In the genomic region with DNA sequence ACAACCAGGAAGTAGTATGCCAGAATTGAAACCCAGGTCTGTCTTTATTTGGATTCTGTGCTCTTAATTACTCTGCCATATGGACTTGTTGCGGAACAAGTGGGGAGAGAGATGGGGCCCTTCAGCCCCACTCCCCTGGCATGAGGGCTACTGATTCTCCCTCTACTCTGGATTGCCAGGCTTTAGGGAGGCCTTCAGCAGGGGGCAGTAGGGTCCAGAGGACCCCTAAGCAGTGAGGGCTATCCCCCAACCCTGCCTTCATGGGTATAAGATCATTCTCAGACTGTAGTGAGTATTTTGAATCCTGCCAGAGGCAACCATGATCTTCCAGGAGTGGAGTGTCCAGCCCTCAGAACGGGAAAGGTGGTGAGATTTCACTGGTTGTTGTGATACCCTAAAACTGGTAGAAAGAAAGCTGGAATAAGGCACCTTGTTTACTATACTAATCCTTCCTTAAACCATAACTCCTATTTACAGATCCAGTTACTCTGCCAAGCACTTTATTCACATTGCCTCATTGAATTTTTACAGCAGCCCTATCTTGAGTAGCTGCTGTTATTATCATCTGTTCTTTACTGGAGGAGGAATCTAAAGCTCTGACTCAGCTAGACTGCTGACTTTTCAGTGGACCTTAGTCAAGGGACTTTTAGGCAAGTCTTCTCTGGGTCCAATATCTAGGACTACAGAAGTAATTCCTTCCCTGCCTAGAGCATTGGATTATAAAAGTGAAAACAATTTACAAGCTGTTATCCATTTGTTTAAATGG, we compare ENCODE assay signal across 1 cellular context.
TF ChIP-seq lines count a peak whose summit lies in the region.

No MANE protein-coding gene starts in this region.

TF ChIP-seq in K562, 482 proteins besides CTCF, POLR2A, EP300 and RAD21 (continued from another document):
- TF ChIP-seq, protein P1, sequence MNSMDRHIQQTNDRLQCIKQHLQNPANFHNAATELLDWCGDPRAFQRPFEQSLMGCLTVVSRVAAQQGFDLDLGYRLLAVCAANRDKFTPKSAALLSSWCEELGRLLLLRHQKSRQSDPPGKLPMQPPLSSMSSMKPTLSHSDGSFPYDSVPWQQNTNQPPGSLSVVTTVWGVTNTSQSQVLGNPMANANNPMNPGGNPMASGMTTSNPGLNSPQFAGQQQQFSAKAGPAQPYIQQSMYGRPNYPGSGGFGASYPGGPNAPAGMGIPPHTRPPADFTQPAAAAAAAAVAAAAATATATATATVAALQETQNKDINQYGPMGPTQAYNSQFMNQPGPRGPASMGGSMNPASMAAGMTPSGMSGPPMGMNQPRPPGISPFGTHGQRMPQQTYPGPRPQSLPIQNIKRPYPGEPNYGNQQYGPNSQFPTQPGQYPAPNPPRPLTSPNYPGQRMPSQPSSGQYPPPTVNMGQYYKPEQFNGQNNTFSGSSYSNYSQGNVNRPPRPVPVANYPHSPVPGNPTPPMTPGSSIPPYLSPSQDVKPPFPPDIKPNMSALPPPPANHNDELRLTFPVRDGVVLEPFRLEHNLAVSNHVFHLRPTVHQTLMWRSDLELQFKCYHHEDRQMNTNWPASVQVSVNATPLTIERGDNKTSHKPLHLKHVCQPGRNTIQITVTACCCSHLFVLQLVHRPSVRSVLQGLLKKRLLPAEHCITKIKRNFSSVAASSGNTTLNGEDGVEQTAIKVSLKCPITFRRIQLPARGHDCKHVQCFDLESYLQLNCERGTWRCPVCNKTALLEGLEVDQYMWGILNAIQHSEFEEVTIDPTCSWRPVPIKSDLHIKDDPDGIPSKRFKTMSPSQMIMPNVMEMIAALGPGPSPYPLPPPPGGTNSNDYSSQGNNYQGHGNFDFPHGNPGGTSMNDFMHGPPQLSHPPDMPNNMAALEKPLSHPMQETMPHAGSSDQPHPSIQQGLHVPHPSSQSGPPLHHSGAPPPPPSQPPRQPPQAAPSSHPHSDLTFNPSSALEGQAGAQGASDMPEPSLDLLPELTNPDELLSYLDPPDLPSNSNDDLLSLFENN (IDR thresholded peaks at IDR 0.05; ENCODE audit: low read depth in 2 of 2, low read length in 2 of 2), result 0 out of 4 replicates have a peak, but pooled peaks of 1 of the 2 experiments have one; percentile 12
- TF ChIP-seq MIER1 (IDR thresholded peaks at IDR 0.05; ENCODE audit: low read depth) (no peak), STAT5A (IDR thresholded peaks at IDR 0.05; ENCODE audit: borderline replicate concordance, low read length) (no peak), THRAP3 (IDR thresholded peaks at IDR 0.05; ENCODE audit: borderline replicate concordance) (no peak), RBM15 (IDR thresholded peaks at IDR 0.05; ENCODE audit: insufficient read depth, low read length) (no peak), LARP7 (IDR thresholded peaks at IDR 0.05) (no peak), MCM3 (IDR thresholded peaks at IDR 0.05) (no peak), RBFOX2 (IDR thresholded peaks at IDR 0.05; ENCODE audit: low read depth, low read length) (no peak), ZNF766 (CRISPR knock-in tag; conservative IDR thresholded peaks at IDR 0.05) (no peak), DACH1 (IDR thresholded peaks at IDR 0.05; ENCODE audit: partially characterized antibody) (no peak), ZNF79 (CRISPR knock-in tag; IDR thresholded peaks at IDR 0.05; ENCODE audit: low read depth) (no peak), FUS (optimal IDR thresholded peaks at IDR 0.05; ENCODE audit: low read depth, low read length) (no peak)
- TF ChIP-seq, protein P2, sequence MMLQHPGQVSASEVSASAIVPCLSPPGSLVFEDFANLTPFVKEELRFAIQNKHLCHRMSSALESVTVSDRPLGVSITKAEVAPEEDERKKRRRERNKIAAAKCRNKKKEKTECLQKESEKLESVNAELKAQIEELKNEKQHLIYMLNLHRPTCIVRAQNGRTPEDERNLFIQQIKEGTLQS (IDR thresholded peaks at IDR 0.05), result no peak; the same call in 1 of the 2 replicates
- TF ChIP-seq, protein P2 (CRISPR knock-in tag; conservative IDR thresholded peaks at IDR 0.05), result no peak
- TF ChIP-seq, protein P3, sequence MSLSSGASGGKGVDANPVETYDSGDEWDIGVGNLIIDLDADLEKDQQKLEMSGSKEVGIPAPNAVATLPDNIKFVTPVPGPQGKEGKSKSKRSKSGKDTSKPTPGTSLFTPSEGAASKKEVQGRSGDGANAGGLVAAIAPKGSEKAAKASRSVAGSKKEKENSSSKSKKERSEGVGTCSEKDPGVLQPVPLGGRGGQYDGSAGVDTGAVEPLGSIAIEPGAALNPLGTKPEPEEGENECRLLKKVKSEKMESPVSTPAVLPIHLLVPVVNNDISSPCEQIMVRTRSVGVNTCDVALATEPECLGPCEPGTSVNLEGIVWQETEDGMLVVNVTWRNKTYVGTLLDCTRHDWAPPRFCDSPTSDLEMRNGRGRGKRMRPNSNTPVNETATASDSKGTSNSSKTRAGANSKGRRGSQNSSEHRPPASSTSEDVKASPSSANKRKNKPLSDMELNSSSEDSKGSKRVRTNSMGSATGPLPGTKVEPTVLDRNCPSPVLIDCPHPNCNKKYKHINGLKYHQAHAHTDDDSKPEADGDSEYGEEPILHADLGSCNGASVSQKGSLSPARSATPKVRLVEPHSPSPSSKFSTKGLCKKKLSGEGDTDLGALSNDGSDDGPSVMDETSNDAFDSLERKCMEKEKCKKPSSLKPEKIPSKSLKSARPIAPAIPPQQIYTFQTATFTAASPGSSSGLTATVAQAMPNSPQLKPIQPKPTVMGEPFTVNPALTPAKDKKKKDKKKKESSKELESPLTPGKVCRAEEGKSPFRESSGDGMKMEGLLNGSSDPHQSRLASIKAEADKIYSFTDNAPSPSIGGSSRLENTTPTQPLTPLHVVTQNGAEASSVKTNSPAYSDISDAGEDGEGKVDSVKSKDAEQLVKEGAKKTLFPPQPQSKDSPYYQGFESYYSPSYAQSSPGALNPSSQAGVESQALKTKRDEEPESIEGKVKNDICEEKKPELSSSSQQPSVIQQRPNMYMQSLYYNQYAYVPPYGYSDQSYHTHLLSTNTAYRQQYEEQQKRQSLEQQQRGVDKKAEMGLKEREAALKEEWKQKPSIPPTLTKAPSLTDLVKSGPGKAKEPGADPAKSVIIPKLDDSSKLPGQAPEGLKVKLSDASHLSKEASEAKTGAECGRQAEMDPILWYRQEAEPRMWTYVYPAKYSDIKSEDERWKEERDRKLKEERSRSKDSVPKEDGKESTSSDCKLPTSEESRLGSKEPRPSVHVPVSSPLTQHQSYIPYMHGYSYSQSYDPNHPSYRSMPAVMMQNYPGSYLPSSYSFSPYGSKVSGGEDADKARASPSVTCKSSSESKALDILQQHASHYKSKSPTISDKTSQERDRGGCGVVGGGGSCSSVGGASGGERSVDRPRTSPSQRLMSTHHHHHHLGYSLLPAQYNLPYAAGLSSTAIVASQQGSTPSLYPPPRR (CRISPR knock-in tag; IDR thresholded peaks at IDR 0.05; ENCODE audit: borderline replicate concordance), result no peak
- TF ChIP-seq, protein P4, sequence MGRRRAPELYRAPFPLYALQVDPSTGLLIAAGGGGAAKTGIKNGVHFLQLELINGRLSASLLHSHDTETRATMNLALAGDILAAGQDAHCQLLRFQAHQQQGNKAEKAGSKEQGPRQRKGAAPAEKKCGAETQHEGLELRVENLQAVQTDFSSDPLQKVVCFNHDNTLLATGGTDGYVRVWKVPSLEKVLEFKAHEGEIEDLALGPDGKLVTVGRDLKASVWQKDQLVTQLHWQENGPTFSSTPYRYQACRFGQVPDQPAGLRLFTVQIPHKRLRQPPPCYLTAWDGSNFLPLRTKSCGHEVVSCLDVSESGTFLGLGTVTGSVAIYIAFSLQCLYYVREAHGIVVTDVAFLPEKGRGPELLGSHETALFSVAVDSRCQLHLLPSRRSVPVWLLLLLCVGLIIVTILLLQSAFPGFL (CRISPR knock-in tag; IDR thresholded peaks at IDR 0.05), result no peak
- TF ChIP-seq, protein P5, sequence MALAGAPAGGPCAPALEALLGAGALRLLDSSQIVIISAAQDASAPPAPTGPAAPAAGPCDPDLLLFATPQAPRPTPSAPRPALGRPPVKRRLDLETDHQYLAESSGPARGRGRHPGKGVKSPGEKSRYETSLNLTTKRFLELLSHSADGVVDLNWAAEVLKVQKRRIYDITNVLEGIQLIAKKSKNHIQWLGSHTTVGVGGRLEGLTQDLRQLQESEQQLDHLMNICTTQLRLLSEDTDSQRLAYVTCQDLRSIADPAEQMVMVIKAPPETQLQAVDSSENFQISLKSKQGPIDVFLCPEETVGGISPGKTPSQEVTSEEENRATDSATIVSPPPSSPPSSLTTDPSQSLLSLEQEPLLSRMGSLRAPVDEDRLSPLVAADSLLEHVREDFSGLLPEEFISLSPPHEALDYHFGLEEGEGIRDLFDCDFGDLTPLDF (CRISPR knock-in tag; IDR thresholded peaks at IDR 0.05), result no peak
- TF ChIP-seq, protein P6, sequence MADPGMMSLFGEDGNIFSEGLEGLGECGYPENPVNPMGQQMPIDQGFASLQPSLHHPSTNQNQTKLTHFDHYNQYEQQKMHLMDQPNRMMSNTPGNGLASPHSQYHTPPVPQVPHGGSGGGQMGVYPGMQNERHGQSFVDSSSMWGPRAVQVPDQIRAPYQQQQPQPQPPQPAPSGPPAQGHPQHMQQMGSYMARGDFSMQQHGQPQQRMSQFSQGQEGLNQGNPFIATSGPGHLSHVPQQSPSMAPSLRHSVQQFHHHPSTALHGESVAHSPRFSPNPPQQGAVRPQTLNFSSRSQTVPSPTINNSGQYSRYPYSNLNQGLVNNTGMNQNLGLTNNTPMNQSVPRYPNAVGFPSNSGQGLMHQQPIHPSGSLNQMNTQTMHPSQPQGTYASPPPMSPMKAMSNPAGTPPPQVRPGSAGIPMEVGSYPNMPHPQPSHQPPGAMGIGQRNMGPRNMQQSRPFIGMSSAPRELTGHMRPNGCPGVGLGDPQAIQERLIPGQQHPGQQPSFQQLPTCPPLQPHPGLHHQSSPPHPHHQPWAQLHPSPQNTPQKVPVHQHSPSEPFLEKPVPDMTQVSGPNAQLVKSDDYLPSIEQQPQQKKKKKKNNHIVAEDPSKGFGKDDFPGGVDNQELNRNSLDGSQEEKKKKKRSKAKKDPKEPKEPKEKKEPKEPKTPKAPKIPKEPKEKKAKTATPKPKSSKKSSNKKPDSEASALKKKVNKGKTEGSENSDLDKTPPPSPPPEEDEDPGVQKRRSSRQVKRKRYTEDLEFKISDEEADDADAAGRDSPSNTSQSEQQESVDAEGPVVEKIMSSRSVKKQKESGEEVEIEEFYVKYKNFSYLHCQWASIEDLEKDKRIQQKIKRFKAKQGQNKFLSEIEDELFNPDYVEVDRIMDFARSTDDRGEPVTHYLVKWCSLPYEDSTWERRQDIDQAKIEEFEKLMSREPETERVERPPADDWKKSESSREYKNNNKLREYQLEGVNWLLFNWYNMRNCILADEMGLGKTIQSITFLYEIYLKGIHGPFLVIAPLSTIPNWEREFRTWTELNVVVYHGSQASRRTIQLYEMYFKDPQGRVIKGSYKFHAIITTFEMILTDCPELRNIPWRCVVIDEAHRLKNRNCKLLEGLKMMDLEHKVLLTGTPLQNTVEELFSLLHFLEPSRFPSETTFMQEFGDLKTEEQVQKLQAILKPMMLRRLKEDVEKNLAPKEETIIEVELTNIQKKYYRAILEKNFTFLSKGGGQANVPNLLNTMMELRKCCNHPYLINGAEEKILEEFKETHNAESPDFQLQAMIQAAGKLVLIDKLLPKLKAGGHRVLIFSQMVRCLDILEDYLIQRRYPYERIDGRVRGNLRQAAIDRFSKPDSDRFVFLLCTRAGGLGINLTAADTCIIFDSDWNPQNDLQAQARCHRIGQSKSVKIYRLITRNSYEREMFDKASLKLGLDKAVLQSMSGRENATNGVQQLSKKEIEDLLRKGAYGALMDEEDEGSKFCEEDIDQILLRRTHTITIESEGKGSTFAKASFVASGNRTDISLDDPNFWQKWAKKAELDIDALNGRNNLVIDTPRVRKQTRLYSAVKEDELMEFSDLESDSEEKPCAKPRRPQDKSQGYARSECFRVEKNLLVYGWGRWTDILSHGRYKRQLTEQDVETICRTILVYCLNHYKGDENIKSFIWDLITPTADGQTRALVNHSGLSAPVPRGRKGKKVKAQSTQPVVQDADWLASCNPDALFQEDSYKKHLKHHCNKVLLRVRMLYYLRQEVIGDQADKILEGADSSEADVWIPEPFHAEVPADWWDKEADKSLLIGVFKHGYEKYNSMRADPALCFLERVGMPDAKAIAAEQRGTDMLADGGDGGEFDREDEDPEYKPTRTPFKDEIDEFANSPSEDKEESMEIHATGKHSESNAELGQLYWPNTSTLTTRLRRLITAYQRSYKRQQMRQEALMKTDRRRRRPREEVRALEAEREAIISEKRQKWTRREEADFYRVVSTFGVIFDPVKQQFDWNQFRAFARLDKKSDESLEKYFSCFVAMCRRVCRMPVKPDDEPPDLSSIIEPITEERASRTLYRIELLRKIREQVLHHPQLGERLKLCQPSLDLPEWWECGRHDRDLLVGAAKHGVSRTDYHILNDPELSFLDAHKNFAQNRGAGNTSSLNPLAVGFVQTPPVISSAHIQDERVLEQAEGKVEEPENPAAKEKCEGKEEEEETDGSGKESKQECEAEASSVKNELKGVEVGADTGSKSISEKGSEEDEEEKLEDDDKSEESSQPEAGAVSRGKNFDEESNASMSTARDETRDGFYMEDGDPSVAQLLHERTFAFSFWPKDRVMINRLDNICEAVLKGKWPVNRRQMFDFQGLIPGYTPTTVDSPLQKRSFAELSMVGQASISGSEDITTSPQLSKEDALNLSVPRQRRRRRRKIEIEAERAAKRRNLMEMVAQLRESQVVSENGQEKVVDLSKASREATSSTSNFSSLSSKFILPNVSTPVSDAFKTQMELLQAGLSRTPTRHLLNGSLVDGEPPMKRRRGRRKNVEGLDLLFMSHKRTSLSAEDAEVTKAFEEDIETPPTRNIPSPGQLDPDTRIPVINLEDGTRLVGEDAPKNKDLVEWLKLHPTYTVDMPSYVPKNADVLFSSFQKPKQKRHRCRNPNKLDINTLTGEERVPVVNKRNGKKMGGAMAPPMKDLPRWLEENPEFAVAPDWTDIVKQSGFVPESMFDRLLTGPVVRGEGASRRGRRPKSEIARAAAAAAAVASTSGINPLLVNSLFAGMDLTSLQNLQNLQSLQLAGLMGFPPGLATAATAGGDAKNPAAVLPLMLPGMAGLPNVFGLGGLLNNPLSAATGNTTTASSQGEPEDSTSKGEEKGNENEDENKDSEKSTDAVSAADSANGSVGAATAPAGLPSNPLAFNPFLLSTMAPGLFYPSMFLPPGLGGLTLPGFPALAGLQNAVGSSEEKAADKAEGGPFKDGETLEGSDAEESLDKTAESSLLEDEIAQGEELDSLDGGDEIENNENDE (IDR thresholded peaks at IDR 0.05; ENCODE audit: low read depth, low read length), result no peak
- TF ChIP-seq, protein P7, sequence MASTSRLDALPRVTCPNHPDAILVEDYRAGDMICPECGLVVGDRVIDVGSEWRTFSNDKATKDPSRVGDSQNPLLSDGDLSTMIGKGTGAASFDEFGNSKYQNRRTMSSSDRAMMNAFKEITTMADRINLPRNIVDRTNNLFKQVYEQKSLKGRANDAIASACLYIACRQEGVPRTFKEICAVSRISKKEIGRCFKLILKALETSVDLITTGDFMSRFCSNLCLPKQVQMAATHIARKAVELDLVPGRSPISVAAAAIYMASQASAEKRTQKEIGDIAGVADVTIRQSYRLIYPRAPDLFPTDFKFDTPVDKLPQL (IDR thresholded peaks at IDR 0.05; ENCODE audit: extremely low read depth, insufficient read length), result no peak
